Comparison of ENCODE assay signal across 1 cellular context in genomic region chr12:123142948-123143752, GRCh38.
TF ChIP-seq lines count a peak whose summit lies in the region.

No MANE protein-coding gene starts in this region.

TF ChIP-seq in HepG2, 621 proteins besides CTCF, POLR2A, EP300 and RAD21 (continued from another document):
- no peak for TF ChIP-seq KLF12 (CRISPR knock-in tag; IDR thresholded peaks at IDR 0.05; ENCODE audit: borderline replicate concordance)
- TF ChIP-seq MAZ (IDR thresholded peaks at IDR 0.05; ENCODE audit: borderline replicate concordance, low read depth, low read length), result 0 out of 2 replicates have a peak, but pooled peaks have one; percentile 22
- TF ChIP-seq MAZ (CRISPR knock-in tag; IDR thresholded peaks at IDR 0.05; ENCODE audit: low read depth), result no peak
TF ChIP-seq in HepG2: peak in this region for 23.
